Comparison of ENCODE assay signal across 10 cellular contexts in the genomic region with DNA sequence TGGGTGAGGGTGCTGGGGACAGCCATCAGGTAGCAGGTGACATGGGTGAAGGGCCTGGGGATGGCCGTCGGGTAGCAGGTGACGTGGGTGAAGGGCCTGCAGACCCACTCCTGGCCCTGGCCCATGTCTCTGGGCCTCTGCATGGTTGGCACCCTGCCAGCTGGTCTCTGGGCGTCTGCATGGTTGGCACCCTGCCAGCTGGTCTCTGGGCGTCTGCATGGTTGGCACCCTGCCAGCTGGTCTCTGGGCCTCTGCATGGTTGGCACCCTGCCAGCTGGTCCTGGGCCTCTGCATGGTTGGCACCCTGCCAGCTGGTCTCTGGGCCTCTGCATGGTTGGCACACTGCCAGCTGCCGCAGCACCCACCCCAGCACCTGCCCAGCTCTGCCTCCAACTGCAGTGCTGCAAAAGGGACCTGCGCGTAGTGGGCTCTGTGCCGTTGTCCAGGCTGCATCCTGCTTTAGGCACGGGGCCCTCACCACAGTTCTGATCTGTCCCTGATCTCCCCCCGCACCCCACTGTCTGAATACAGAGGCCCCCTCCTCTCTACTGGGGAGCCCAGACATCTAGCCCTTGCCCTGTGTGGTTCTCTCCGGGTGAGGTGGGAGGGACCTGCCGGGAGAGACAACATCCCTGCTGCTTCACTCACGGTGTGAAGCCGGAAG. TPM values are rescaled to one million over a fixed set of nuclear protein-coding genes. Genes with fewer than 3 reads are reported as not detected.
DNase-seq lines count a peak whose midpoint lies in the region; TF ChIP-seq lines count a peak whose summit lies in the region.
"Not testable (repeated sequence)": the region's sequence is repeated elsewhere in the genome, so short reads cannot be mapped to it uniquely, and the experiment has no call there.
"Had no signal": no experiment of that assay in that cellular context is flagged by ENCODE, and none has a peak within 500 bp of the region (broad histone marks: within the 10 kb centered on the region; RNA-seq: fewer than 3 reads in every experiment).

No MANE protein-coding gene starts in this region.

- H2BK15ac ChIP-seq in neuronal stem cell (ENCODE audit: low read length) = peak overlapping the region; percentile 93

- H4K91ac ChIP-seq in neuronal stem cell (ENCODE audit: low read depth, low read length, poor library complexity) = not testable (repeated sequence)

- H4K8ac ChIP-seq in neuronal stem cell (ENCODE audit: low read depth, low read length) = not testable (repeated sequence)

- not testable (repeated sequence) for H3F3A ChIP-seq in SK-N-SH (replicated peaks; ENCODE audit: insufficient read depth)

- H3K9me3 ChIP-seq in MG63; SK-N-SH; neuronal stem cell (replicated peaks in 1 of 2; ENCODE audit: control insufficient read depth in 2 of 2, insufficient read depth in 1 of 2, low read depth in 1 of 2, low read length in 2 of 2): not testable (repeated sequence)

- H3K79me1 ChIP-seq in neuronal stem cell (ENCODE audit: low read depth, low read length) = not testable (repeated sequence)

- peaks cover 0 to 19% of the 10 kb centered on the region in 2 experiments; a peak in 1 of 4 replicates for H3K4me1 ChIP-seq in SK-N-SH (ENCODE audit: control insufficient read depth in 1 of 2, insufficient read depth in 2 of 2, low read depth in 1 of 2, low read length in 1 of 2)
- H3K4me1 ChIP-seq in neuronal stem cell (ENCODE audit: control insufficient read depth in 2 of 2, insufficient read depth in 1 of 2, low read depth in 1 of 2, low read length in 2 of 2) = not testable (repeated sequence)

- H2BK120ac ChIP-seq in neuronal stem cell (ENCODE audit: low read depth, low read length) = not testable (repeated sequence)

- H4K20me1 ChIP-seq in SK-N-SH (ENCODE audit: insufficient read depth) = not testable (repeated sequence)

- H2BK5ac ChIP-seq in neuronal stem cell (ENCODE audit: low read length) = peak overlapping the region; percentile 93

- H2AFZ ChIP-seq in SK-N-SH (ENCODE audit: low read depth); neuronal stem cell (ENCODE audit: low read length): not testable (repeated sequence)

- CTCF ChIA-PET in SK-N-SH (lab: Yijun Ruan, JAX) = not testable (repeated sequence)

- not testable (repeated sequence) for H3K4ac ChIP-seq in neuronal stem cell (ENCODE audit: low read length)

- H3K79me2 ChIP-seq in SK-N-SH (ENCODE audit: insufficient read depth) = not testable (repeated sequence)

- 12% methylated on average over 6 of the region's 15 CpGs for WGBS in SK-N-SH (ENCODE audit: low lambda C conversion rate)
- whole genome bisulfite sequencing in neuronal stem cell (ENCODE audit: extremely low coverage in 2 of 2, insufficient read length in 2 of 2, insufficient replicate concordance in 1 of 2), 2 donors = no CpG with 5 or more reads among the region's 15 CpGs

- not testable (repeated sequence) for H3K14ac ChIP-seq in neuronal stem cell (ENCODE audit: low read length)

- H2AK5ac ChIP-seq in neuronal stem cell (ENCODE audit: low read depth, low read length) = peak overlapping the region; percentile 84

- DNase-seq in COR-L47 (lab: John Stamatoyannopoulos, UW) = peak; percentile 95
- peak; percentile 28 for DNase-seq in MG63
- DNase-seq in NCI-H2196 (lab: John Stamatoyannopoulos, UW; ENCODE audit: unreplicated experiment) = peak; percentile 93
- peak; percentile 89 for DNase-seq in SK-N-SH
- peak; percentile 14 for DNase-seq in effector CD8-positive, alpha-beta T cell (lab: John Stamatoyannopoulos, UW)
- not testable (repeated sequence) for DNase-seq in neuronal stem cell (ENCODE audit: low spot score)

- TF ChIP-seq CTCF in SK-N-SH (IDR thresholded peaks at IDR 0.05) = not testable (repeated sequence)

- not testable (repeated sequence) for H3K27ac ChIP-seq in SK-N-SH (ENCODE audit: low read depth in 2 of 2, low read length in 1 of 2); neuronal stem cell (replicated peaks; ENCODE audit: low read length)

- H3K18ac ChIP-seq in neuronal stem cell (ENCODE audit: low read length) = not testable (repeated sequence)

- H2BK12ac ChIP-seq in neuronal stem cell (ENCODE audit: low read length) = not testable (repeated sequence)

- H3K4me3 ChIP-seq in MG63; SK-N-SH (ENCODE audit: low read depth in 2 of 2, low read length in 1 of 2); neuronal stem cell (ENCODE audit: low read length in 2 of 2): not testable (repeated sequence)

- POLR2A ChIA-PET in SK-N-SH (lab: Yijun Ruan, JAX) = interaction anchor here (0.6 kb wide), 1 partner anchor 513 kb away, joined by 3 read pairs; no protein-coding TSS in a partner anchor

- not testable (repeated sequence) for H3K9me2 ChIP-seq in SK-N-SH

- H3K9ac ChIP-seq in SK-N-SH = not testable (repeated sequence)
- peak overlapping the region; percentile 63 for H3K9ac ChIP-seq in neuronal stem cell (ENCODE audit: low read depth, low read length, poor library complexity)

- H3K27me3 ChIP-seq in MG63 = peaks cover 32% of the 10 kb centered on the region
- peaks cover 70% of the 10 kb centered on the region for H3K27me3 ChIP-seq in SK-N-SH (ENCODE audit: insufficient read depth)
- H3K27me3 ChIP-seq in neuronal stem cell (ENCODE audit: control insufficient read depth in 3 of 3, insufficient read depth in 3 of 3, low read depth in 1 of 3, low read length in 3 of 3) = not testable (repeated sequence)

- H3K23ac ChIP-seq in neuronal stem cell (ENCODE audit: low read depth, low read length, poor library complexity) = peak overlapping the region; percentile 68

- not testable (repeated sequence) for TF ChIP-seq RAD21 in SK-N-SH (IDR thresholded peaks at IDR 0.05; ENCODE audit: low read length)

- peak in 1 of 2 experiments; percentile 76; a peak in 1 of 4 replicates for TF ChIP-seq EP300 in SK-N-SH (IDR thresholded peaks at IDR 0.05; ENCODE audit: borderline replicate concordance in 1 of 2, low read depth in 1 of 2, low read length in 1 of 2)

- H3K36me3 ChIP-seq in MG63; SK-N-SH (replicated peaks in 1 of 2; ENCODE audit: control insufficient read depth in 1 of 2, insufficient read depth in 2 of 2, low read length in 1 of 2); neuronal stem cell (replicated peaks in 1 of 2; ENCODE audit: control insufficient read depth in 2 of 2, insufficient read depth in 2 of 2, low read length in 2 of 2): not testable (repeated sequence)

- not testable (repeated sequence) for H3K4me2 ChIP-seq in SK-N-SH; neuronal stem cell (ENCODE audit: insufficient read depth, low read length, poor library complexity, severe bottlenecking)

TF ChIP-seq in SK-N-SH, 30 proteins besides CTCF, POLR2A, EP300 and RAD21:
- 0 out of 2 replicates have a peak, but pooled peaks have one; percentile 43 for TF ChIP-seq POLR2AphosphoS5 (IDR thresholded peaks at IDR 0.05; ENCODE audit: low read depth, low read length)
- peak; percentile 85 for TF ChIP-seq RCOR1 (IDR thresholded peaks at IDR 0.05; ENCODE audit: low read length)
- peak; percentile 53; the same call in 1 of the 2 replicates for TF ChIP-seq MXI1 (IDR thresholded peaks at IDR 0.05; ENCODE audit: low read depth, low read length)
- peak; percentile 100 for TF ChIP-seq NFIC (IDR thresholded peaks at IDR 0.05; ENCODE audit: borderline replicate concordance)
- TF ChIP-seq CHD2 (IDR thresholded peaks at IDR 0.05; ENCODE audit: low read length, partially characterized antibody) = peak; percentile 69
- peak; percentile 69 for TF ChIP-seq TCF12 (IDR thresholded peaks at IDR 0.05)
- peak; percentile 91 for TF ChIP-seq FOXJ3 (CRISPR knock-in tag; IDR thresholded peaks at IDR 0.05)

RNA-seq across cellular contexts. Expression of gene TPSD1, which starts 16.0 kb away (rescaled TPM):
- not detected in 2 replicates for total RNA-seq in MG63 (2014; rRNA removed; shearing (Covaris generic); ENCODE audit: low replicate concordance)
- not detected in 2 replicates for polyA plus RNA-seq in SK-N-SH (2012; rRNA removed)
- polyA plus RNA-seq in SK-N-SH (2012; cell fraction: cytosol; rRNA removed) = not detected in 2 replicates
- not detected in 2 replicates for polyA plus RNA-seq in SK-N-SH (2012; cell fraction: nucleus; rRNA removed)
- polyA plus RNA-seq in neuronal stem cell (2013, experiment 1 of 2) = 0.06 TPM
- polyA plus RNA-seq in neuronal stem cell (2013, experiment 2 of 2) = not detected
- total RNA-seq: activated B cell treated with CpG ODN at 0.5 μM for 24 hours, H7, SJSA1 had no signal

RNA-seq across cellular contexts. Expression of gene TPSAB1, which starts 31.4 kb away (rescaled TPM):
- total RNA-seq in MG63 (2014; rRNA removed; shearing (Covaris generic); ENCODE audit: low replicate concordance) = not detected in 2 replicates
- not detected in 2 replicates for polyA plus RNA-seq in SK-N-SH (2012; rRNA removed)
- polyA plus RNA-seq in SK-N-SH (2012; cell fraction: cytosol; rRNA removed) = not detected in 2 replicates
- 0.06 TPM in 1 of 2 replicates, not detected in the other for polyA plus RNA-seq in SK-N-SH (2012; cell fraction: nucleus; rRNA removed)
- not detected for polyA plus RNA-seq in neuronal stem cell (2013, experiment 1 of 2)
- polyA plus RNA-seq in neuronal stem cell (2013, experiment 2 of 2) = not detected
- total RNA-seq: activated B cell treated with CpG ODN at 0.5 μM for 24 hours, H7, SJSA1 had no signal

RNA-seq across cellular contexts. Expression of gene UBE2I, which starts 37.6 kb away (rescaled TPM):
- 154 and 228 TPM in 2 replicates for total RNA-seq in MG63 (2014; rRNA removed; shearing (Covaris generic); ENCODE audit: low replicate concordance)
- 107 and 113 TPM in 2 replicates for polyA plus RNA-seq in SK-N-SH (2012; rRNA removed)
- polyA plus RNA-seq in SK-N-SH (2012; cell fraction: cytosol; rRNA removed) = 126 and 141 TPM in 2 replicates
- 116 and 131 TPM in 2 replicates for polyA plus RNA-seq in SK-N-SH (2012; cell fraction: nucleus; rRNA removed)
- 253 TPM for polyA plus RNA-seq in neuronal stem cell (2013, experiment 1 of 2)
- polyA plus RNA-seq in neuronal stem cell (2013, experiment 2 of 2) = 258 TPM

RNA-seq across cellular contexts. Expression of gene TPSB2, which starts 41.9 kb away (rescaled TPM):
- not detected in 2 replicates for total RNA-seq in MG63 (2014; rRNA removed; shearing (Covaris generic); ENCODE audit: low replicate concordance)
- polyA plus RNA-seq in SK-N-SH (2012; rRNA removed) = not detected in 2 replicates
- polyA plus RNA-seq in SK-N-SH (2012; cell fraction: cytosol; rRNA removed) = not detected in 2 replicates
- not detected in 2 replicates for polyA plus RNA-seq in SK-N-SH (2012; cell fraction: nucleus; rRNA removed)
- polyA plus RNA-seq in neuronal stem cell (2013, experiment 1 of 2) = not detected
- not detected for polyA plus RNA-seq in neuronal stem cell (2013, experiment 2 of 2)
- total RNA-seq: activated B cell treated with CpG ODN at 0.5 μM for 24 hours, H7, SJSA1 had no signal

RNA-seq across cellular contexts. Expression of gene TPSG1, which starts 46.8 kb away (rescaled TPM):
- total RNA-seq in MG63 (2014; rRNA removed; shearing (Covaris generic); ENCODE audit: low replicate concordance) = 1.7 and 1.9 TPM in 2 replicates
- not detected in 2 replicates for polyA plus RNA-seq in SK-N-SH (2012; rRNA removed)
- polyA plus RNA-seq in SK-N-SH (2012; cell fraction: cytosol; rRNA removed) = not detected in 2 replicates
- polyA plus RNA-seq in SK-N-SH (2012; cell fraction: nucleus; rRNA removed) = 0.05 TPM in 1 of 2 replicates, not detected in the other
- polyA plus RNA-seq in neuronal stem cell (2013, experiment 1 of 2) = not detected
- polyA plus RNA-seq in neuronal stem cell (2013, experiment 2 of 2) = not detected
- total RNA-seq: activated B cell treated with CpG ODN at 0.5 μM for 24 hours, H7, liver, SJSA1 had no signal
